22 cellular contexts compared by ENCODE assay signal in the genomic region with DNA sequence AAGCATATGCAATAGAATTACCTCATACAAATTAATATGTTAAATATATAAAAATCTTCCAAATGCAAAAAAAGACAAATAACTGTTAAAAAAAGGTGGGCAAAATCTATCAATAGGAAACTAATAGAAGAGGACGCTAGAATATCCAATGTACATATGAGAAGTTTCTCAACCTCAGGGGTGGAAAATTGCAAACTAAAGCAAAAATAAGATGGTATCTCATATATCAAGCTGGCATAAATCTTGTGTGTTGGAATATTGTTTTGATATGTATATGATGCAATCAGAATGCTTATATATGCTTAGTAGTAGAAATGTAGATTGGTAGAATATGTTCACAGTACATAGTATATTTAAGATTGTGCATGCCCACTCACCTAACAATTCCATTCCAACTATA.
"Had no signal": no experiment of that assay in that cellular context is flagged by ENCODE, and none has a peak within 500 bp of the region (broad histone marks: within the 10 kb centered on the region; RNA-seq: fewer than 3 reads in every experiment).

No MANE protein-coding gene starts in this region.

- H3K27ac Mint-ChIP-seq: immature natural killer cell, mesothelial cell of epicardium, naive B cell had no signal

- H3K27me3 ChIP-seq: dorsolateral prefrontal cortex, esophagus muscularis mucosa, foreskin keratinocyte, gastroesophageal sphincter, heart left ventricle, hepatocyte, left lung had no signal

- FAIRE-seq: endothelial cell of umbilical vein, keratinocyte had no signal

- H3K36me3 Mint-ChIP-seq: immature natural killer cell, mesothelial cell of epicardium, naive B cell had no signal

- H3K4me1 ChIP-seq: esophagus muscularis mucosa, foreskin keratinocyte, gastroesophageal sphincter, heart left ventricle, left lung, lower lobe of right lung had no signal

- H3K9me3 ChIP-seq: esophagus muscularis mucosa, gastroesophageal sphincter, heart left ventricle, left lung, lower lobe of right lung, mucosa of descending colon had no signal

- H3K27ac ChIP-seq: coronary artery, dorsolateral prefrontal cortex, esophagus muscularis mucosa, foreskin keratinocyte, gastroesophageal sphincter, heart left ventricle, hepatocyte, left lung, lower lobe of right lung had no signal

- H3K4me3 ChIP-seq: coronary artery, dorsolateral prefrontal cortex, esophagus muscularis mucosa, gastroesophageal sphincter, heart left ventricle, hepatocyte, left lung, lower lobe of right lung, mucosa of descending colon had no signal

- H3K9me3 Mint-ChIP-seq: mesothelial cell of epicardium had no signal

- H3K4me1 Mint-ChIP-seq: immature natural killer cell, mesothelial cell of epicardium, naive B cell had no signal

- H3K4me2 ChIP-seq: hepatocyte had no signal

- ATAC-seq: foreskin keratinocyte, gastroesophageal sphincter, heart left ventricle, left cardiac atrium, left lung, left ventricle myocardium superior, lower lobe of right lung, mucosa of descending colon had no signal

- H2AFZ ChIP-seq: hepatocyte had no signal

- H3K36me3 ChIP-seq: esophagus muscularis mucosa, gastroesophageal sphincter, heart left ventricle, left lung, lower lobe of right lung had no signal

- DNase-seq: dermis blood vessel endothelial cell; dorsolateral prefrontal cortex; effector CD4-positive, alpha-beta T cell; effector memory CD4-positive, alpha-beta T cell; foreskin keratinocyte; heart left ventricle; hypothalamus; immature natural killer cell; left cardiac atrium; left lung; left ventricle myocardium superior; lower lobe of right lung; mesenchymal stem cell; mucosa of descending colon; naive B cell had no signal

- H3K4me3 Mint-ChIP-seq: immature natural killer cell, mesothelial cell of epicardium, naive B cell had no signal

- H3K27me3 Mint-ChIP-seq: naive B cell had no signal
